In genomic region chr17:38584350-38584925, GRCh38 we compare ENCODE assay signal across 1 cellular context.
TF ChIP-seq lines count a peak whose summit lies in the region.

No MANE protein-coding gene starts in this region.

TF ChIP-seq in K562, 482 proteins besides CTCF, POLR2A, EP300 and RAD21 (continued from another document and continues in another):
- no peak for TF ChIP-seq ZNF318 (IDR thresholded peaks at IDR 0.05; ENCODE audit: borderline replicate concordance in 1 of 2, low read depth in 1 of 2)
- peak in 1 of 2 experiments; percentile 17; a peak in 1 of 4 replicates for TF ChIP-seq MAZ (CRISPR knock-in tag; conservative IDR thresholded peaks at IDR 0.05 in 1 of 2, IDR thresholded peaks at IDR 0.05 in 1 of 2)
- no peak for TF ChIP-seq POU5F1 (IDR thresholded peaks at IDR 0.05; ENCODE audit: borderline replicate concordance, low read depth, low read length, partially characterized antibody)
- TF ChIP-seq BRCA1 (IDR thresholded peaks at IDR 0.05): no peak
- no peak for TF ChIP-seq BRCA1 (CRISPR knock-in tag; IDR thresholded peaks at IDR 0.05)
- no peak for TF ChIP-seq RERE (CRISPR knock-in tag; IDR thresholded peaks at IDR 0.05; ENCODE audit: borderline replicate concordance)
- TF ChIP-seq RBBP5 (IDR thresholded peaks at IDR 0.05; ENCODE audit: borderline replicate concordance, insufficient read depth, low read length, poor library complexity, severe bottlenecking): no peak
- TF ChIP-seq ZNF764 (CRISPR knock-in tag; IDR thresholded peaks at IDR 0.05; ENCODE audit: low read depth): no peak
- no peak for TF ChIP-seq NELFE (IDR thresholded peaks at IDR 0.05; ENCODE audit: insufficient read depth, insufficient read length)
- TF ChIP-seq HDAC1 (IDR thresholded peaks at IDR 0.05): no peak
- no peak for TF ChIP-seq PHB (CRISPR knock-in tag; IDR thresholded peaks at IDR 0.05)
- TF ChIP-seq PHF8 (IDR thresholded peaks at IDR 0.05; ENCODE audit: borderline replicate concordance, low read length): no peak
- no peak for TF ChIP-seq NONO (IDR thresholded peaks at IDR 0.05; ENCODE audit: low read depth in 2 of 2, low read length in 1 of 2)
- TF ChIP-seq ID3 (CRISPR knock-in tag; IDR thresholded peaks at IDR 0.05): no peak
- no peak for TF ChIP-seq ID3 (tag; IDR thresholded peaks at IDR 0.05)
- no peak for TF ChIP-seq NFE2L1 (tag; IDR thresholded peaks at IDR 0.05; ENCODE audit: borderline replicate concordance, low read depth)
- no peak for TF ChIP-seq CSDE1 (IDR thresholded peaks at IDR 0.05)
- TF ChIP-seq ARID3B (CRISPR knock-in tag; IDR thresholded peaks at IDR 0.05; ENCODE audit: borderline replicate concordance): no peak
- peak; percentile 48; the same call in 1 of the 2 replicates for TF ChIP-seq ELF1 (tag; IDR thresholded peaks at IDR 0.05)
- TF ChIP-seq NFE2 (IDR thresholded peaks at IDR 0.05; ENCODE audit: low read depth): peak; percentile 22; the same call in 1 of the 2 replicates
- TF ChIP-seq FOXJ3 (CRISPR knock-in tag; IDR thresholded peaks at IDR 0.05): no peak
- TF ChIP-seq TRIM25 (IDR thresholded peaks at IDR 0.05; ENCODE audit: borderline replicate concordance): no peak
- no peak for TF ChIP-seq NCOR1 (IDR thresholded peaks at IDR 0.05)
- no peak for TF ChIP-seq CBFA2T3 (IDR thresholded peaks at IDR 0.05)
- no peak for TF ChIP-seq ZNF121 (CRISPR knock-in tag; conservative IDR thresholded peaks at IDR 0.05)
- TF ChIP-seq VEZF1 (CRISPR knock-in tag; IDR thresholded peaks at IDR 0.05): peak; percentile 51
- no peak for TF ChIP-seq ZNF511 (CRISPR knock-in tag; IDR thresholded peaks at IDR 0.05)
- TF ChIP-seq ARID2 (IDR thresholded peaks at IDR 0.05): no peak
- TF ChIP-seq BRF2 (IDR thresholded peaks at IDR 0.05; ENCODE audit: borderline replicate concordance, insufficient read depth, insufficient read length): no peak
- peak; percentile 69 for TF ChIP-seq CREM (IDR thresholded peaks at IDR 0.05; ENCODE audit: low read depth)
- no peak for TF ChIP-seq CCNT2 (IDR thresholded peaks at IDR 0.05; ENCODE audit: borderline replicate concordance, extremely low read depth, insufficient read length, low read depth, low read length)
- TF ChIP-seq SMAD4 (CRISPR knock-in tag; conservative IDR thresholded peaks at IDR 0.05): no peak
- TF ChIP-seq TARDBP (IDR thresholded peaks at IDR 0.05): no peak
- no peak for TF ChIP-seq ZNF134 (CRISPR knock-in tag; conservative IDR thresholded peaks at IDR 0.05)
- TF ChIP-seq HMGN3 (IDR thresholded peaks at IDR 0.05; ENCODE audit: borderline replicate concordance, extremely low read depth, insufficient read length, low read depth, low read length): peak; percentile 39
- TF ChIP-seq ZNF23 (CRISPR knock-in tag; IDR thresholded peaks at IDR 0.05): no peak
- no peak for TF ChIP-seq SNIP1 (IDR thresholded peaks at IDR 0.05; ENCODE audit: low read depth)
